16 cellular contexts compared by ENCODE assay signal in the genomic region with DNA sequence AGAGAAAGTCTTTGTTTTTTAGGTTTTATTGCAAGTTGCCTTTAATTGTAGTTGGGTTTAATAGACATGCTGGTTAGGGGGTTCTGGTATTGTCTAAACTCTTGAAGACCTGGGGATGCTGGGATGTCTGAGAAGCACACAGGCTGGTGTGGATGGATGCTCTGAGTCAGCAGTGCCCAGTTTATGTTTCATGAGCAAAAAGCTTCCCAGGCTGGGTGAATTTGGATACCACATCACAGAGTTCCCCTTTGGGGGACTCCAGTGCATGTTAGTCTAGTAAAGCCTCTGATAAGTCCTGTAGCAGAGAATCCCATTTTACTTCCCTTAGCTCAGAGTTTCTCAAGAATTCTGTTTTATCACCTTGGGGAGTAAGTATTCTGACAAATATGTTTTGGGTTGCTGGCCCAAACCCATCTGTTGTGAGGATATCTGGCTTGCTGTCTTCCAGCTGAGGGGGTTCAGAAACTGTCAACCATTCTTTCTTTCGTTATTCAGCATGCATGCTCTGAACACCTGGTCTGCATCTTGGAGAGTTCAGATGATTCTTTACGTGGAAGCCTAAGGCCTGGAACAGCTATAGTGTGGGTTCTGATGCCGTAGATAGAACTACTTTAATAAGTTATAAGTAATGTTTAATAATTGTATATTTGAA.
DNase-seq lines count a peak whose midpoint lies in the region; ATAC-seq lines count a peak whose summit lies in the region.
"Had no signal": no experiment of that assay in that cellular context is flagged by ENCODE, and none has a peak within 500 bp of the region (broad histone marks: within the 10 kb centered on the region; RNA-seq: fewer than 3 reads in every experiment).

No MANE protein-coding gene starts in this region.

- 0 out of 2 replicates have a peak, but pooled peaks cover 2% of the 10 kb centered on the region for H3K9me3 ChIP-seq in SJSA1 (replicated peaks)

- ATAC-seq in HG02642 (IDR thresholded peaks at IDR 0.05; ENCODE audit: poor library complexity, unreplicated experiment) = peak; percentile 63
- ATAC-seq: stimulated activated naive B cell treated with anti-CD40 and anti-IgM and Interleukin-4, amounts not matched to agents 10 μg/mL and 1 μg/mL and 100 μg/mL, for 72 hours had no signal

- H3K27ac ChIP-seq in SJSA1 = peak overlapping the region; percentile 80
- H3K27ac ChIP-seq: dorsolateral prefrontal cortex, parathyroid adenoma had no signal

- no peaks in the 10 kb centered on the region for H3K36me3 ChIP-seq in SJSA1

- H3K4me1 ChIP-seq in SJSA1 (replicated peaks) = peaks cover 18% of the 10 kb centered on the region
- H3K4me1 ChIP-seq: parathyroid adenoma had no signal

- DNase-seq in activated naive CD4-positive, alpha-beta T cell treated with Interleukin-2 at 50 U/mL for 16 hours = peak; percentile 8
- DNase-seq in activated naive CD4-positive, alpha-beta T cell treated with anti-CD3 and anti-CD28 coated beads, Interleukin-2, amount 50 U/mL, for 16 hours = no peak
- no peak for DNase-seq in SJSA1 (ENCODE audit: low read depth in 1 of 2, low spot score in 2 of 2)
- peak; percentile 33 for DNase-seq in stimulated activated CD8-positive, alpha-beta memory T cell treated with anti-CD3 and anti-CD28 coated beads, Interleukin-4, amount 100 ng/mL, for 48 hours
- DNase-seq in cortex of kidney (lab: John Stamatoyannopoulos, UW) = no peak
- DNase-seq in RPMI8226 = no peak
- DNase-seq in ureter (ENCODE audit: low spot score) = no peak
- DNase-seq: activated CD4-positive, CD25-positive, alpha-beta regulatory T cell; amygdala; dorsolateral prefrontal cortex; GOT3; midbrain; NCI-H2081; stimulated activated naive B cell treated with anti-CD40 and anti-IgM and Interleukin-4, amounts not matched to agents 10 μg/mL and 1 μg/mL and 100 μg/mL, for 72 hours had no signal

- no peak overlapping the region for H3K4me3 ChIP-seq in SJSA1
- H3K4me3 ChIP-seq: dorsolateral prefrontal cortex had no signal

- H3K27me3 ChIP-seq in SJSA1 (replicated peaks) = no peaks in the 10 kb centered on the region

Comparison
In these comparisons a context has a peak if more than half of its experiments do, and no peak if none do; other contexts are left out.
1. DNase-seq: peak in activated naive CD4-positive, alpha-beta T cell treated with Interleukin-2 at 50 U/mL for 16 hours (single experiment) and stimulated activated CD8-positive, alpha-beta memory T cell treated with anti-CD3 and anti-CD28 coated beads, Interleukin-4, amount 100 ng/mL, for 48 hours (single experiment); none in activated naive CD4-positive, alpha-beta T cell treated with anti-CD3 and anti-CD28 coated beads, Interleukin-2, amount 50 U/mL, for 16 hours (single experiment), SJSA1 (0 of 2), cortex of kidney (single experiment), RPMI8226 (single experiment) and ureter (single experiment).